1 cellular context compared by ENCODE assay signal in genomic region chr2:86135653-86136052, GRCh38.
TF ChIP-seq lines count a peak whose summit lies in the region.

No MANE protein-coding gene starts in this region.

TF ChIP-seq in GM23338, 12 proteins besides CTCF, POLR2A, EP300 and RAD21 (continued from another document):
- TF ChIP-seq ETS1 (IDR thresholded peaks at IDR 0.05): no peak
- no peak for TF ChIP-seq ZNF331 (CRISPR knock-in tag; IDR thresholded peaks at IDR 0.05; ENCODE audit: low read depth)
- TF ChIP-seq EZH2phosphoT487 (IDR thresholded peaks at IDR 0.05; ENCODE audit: unreplicated experiment): no peak
